In genomic region chr9:6616976-6617375, GRCh38 we compare ENCODE assay signal across 24 cellular contexts. TPM values are rescaled to one million over a fixed set of nuclear protein-coding genes. Genes with fewer than 3 reads are reported as not detected.
DNase-seq lines count a peak whose midpoint lies in the region; ATAC-seq, FAIRE-seq and TF ChIP-seq lines count a peak whose summit lies in the region.
"Had no signal": no experiment of that assay in that cellular context is flagged by ENCODE, and none has a peak within 500 bp of the region (broad histone marks: within the 10 kb centered on the region; RNA-seq: fewer than 3 reads in every experiment).

No MANE protein-coding gene starts in this region.

- WGBS in endodermal cell (ENCODE audit: insufficient coverage in 1 of 2, insufficient read length in 1 of 2), 2 experiments, result 91 to 100% methylated on average over 1 to 6 of the region's 6 CpGs

- H3K4me3 ChIP-seq in HEK293 (ENCODE audit: low read depth, low read length), result no peak overlapping the region
- H3K4me3 ChIP-seq in endodermal cell (ENCODE audit: low read length), result no peak overlapping the region
- H3K4me3 ChIP-seq: BLaER1, HAP-1 had no signal

- H3K9me3 Mint-ChIP-seq in endodermal cell, result peaks cover 9% of the 10 kb centered on the region
- H3K9me3 Mint-ChIP-seq: CD4-positive, alpha-beta T cell had no signal

- no peak for TF ChIP-seq POLR2A in H54 (IDR thresholded peaks at IDR 0.05; ENCODE audit: low read depth, low read length)

- H3K27ac Mint-ChIP-seq in endodermal cell, result no peak overlapping the region
- H3K27ac Mint-ChIP-seq: CD4-positive, alpha-beta T cell had no signal

- H3K36me3 Mint-ChIP-seq in endodermal cell (ENCODE audit: low read depth), result peaks cover 17% of the 10 kb centered on the region

- H3K27me3 ChIP-seq in endodermal cell (ENCODE audit: control insufficient read depth, insufficient read depth, low read length, poor library complexity, severe bottlenecking), result no peaks in the 10 kb centered on the region
- H3K27me3 ChIP-seq: BLaER1 had no signal

- H3K27ac ChIP-seq in HEK293 (ENCODE audit: extremely low read depth, low read depth, low read length) (no peak overlapping the region), endodermal cell (ENCODE audit: low read depth, low read length) (peak overlapping the region; percentile 19)
- H3K27ac ChIP-seq: BLaER1 had no signal

- H3K4me1 ChIP-seq in HEK293 (ENCODE audit: control insufficient read depth, insufficient read depth, low read length) (peaks cover 6% of the 10 kb centered on the region), endodermal cell (ENCODE audit: control insufficient read depth, insufficient read depth, low read length) (no peaks in the 10 kb centered on the region)
- H3K4me1 ChIP-seq: BLaER1 had no signal

- H3K4me1 Mint-ChIP-seq in endodermal cell, result peaks cover 7% of the 10 kb centered on the region

- CTCF ChIA-PET in HEK293 (lab: Yijun Ruan, JAX), result no interaction called here

- H3K9ac ChIP-seq in endodermal cell (ENCODE audit: extremely low read depth, low read length, poor library complexity, severe bottlenecking), result no peak overlapping the region
- H3K9ac ChIP-seq: BLaER1, SK-N-SH had no signal

- H3K27me3 Mint-ChIP-seq in endodermal cell (ENCODE audit: insufficient read depth), result no peaks in the 10 kb centered on the region

- no peak for TF ChIP-seq CTCF in HEK293 (tag by site-specific recombination; IDR thresholded peaks at IDR 0.05)
- TF ChIP-seq CTCF in endodermal cell (conservative IDR thresholded peaks at IDR 0.05), result no peak

- no peaks in the 10 kb centered on the region for H3K9me3 ChIP-seq in HEK293 (ENCODE audit: control insufficient read depth, insufficient read depth, low read depth, low read length)
- peaks cover 13% of the 10 kb centered on the region for H3K9me3 ChIP-seq in endodermal cell (ENCODE audit: control insufficient read depth, low read length)
- H3K9me3 ChIP-seq: HAP-1, SK-N-SH had no signal

- peaks cover 0 to 3% of the 10 kb centered on the region in 2 experiments; a peak in 2 of 3 replicates for H3K36me3 ChIP-seq in HEK293 (ENCODE audit: control insufficient read depth in 2 of 2, insufficient read depth in 1 of 2, low read length in 2 of 2)
- H3K36me3 ChIP-seq in endodermal cell (ENCODE audit: control insufficient read depth, insufficient read depth, low read length), result no peaks in the 10 kb centered on the region
- H3K36me3 ChIP-seq: BLaER1, HAP-1 had no signal

- POLR2A ChIA-PET in HEK293 (lab: Yijun Ruan, JAX), result no interaction called here

- no peak for FAIRE-seq in H54 (lab: Jason Lieb, UNC)

- ATAC-seq in GM19452 (IDR thresholded peaks at IDR 0.05; ENCODE audit: unreplicated experiment), result no peak
- ATAC-seq: Panc1 had no signal

- DNase-seq in NCI-H748 treated with DMSO at 0.1 percent for 48 hours (lab: John Stamatoyannopoulos, UW), result peak; percentile 41
- no peak for DNase-seq in endodermal cell
- no peak for DNase-seq in DMS153 (lab: John Stamatoyannopoulos, UW)
- DNase-seq in H54 (ENCODE audit: insufficient read length, low spot score), result no peak
- DNase-seq in activated T-cell treated with anti-CD3 and anti-CD28 coated beads, Interleukin-2, amount 50 U/mL, for 1 hour, result no peak
- DNase-seq: Calu3; CD4-positive, alpha-beta T cell; DMS53; EL; GF-D8; KBM-7; NCI-H1092; NCI-H1436 treated with DMSO at 0.1 percent for 48 hours; NCI-H1930; NCI-H446; NCI-H526; NK-92 treated with Interleukin-12 subunit alpha and Interleukin-12 subunit beta, amount 100 ng/mL, for 24 hours; SIG-M5; SK-N-SH had no signal

- no peak overlapping the region for H3K4me3 Mint-ChIP-seq in endodermal cell
- H3K4me3 Mint-ChIP-seq: CD4-positive, alpha-beta T cell had no signal

TF ChIP-seq in HEK293, 187 proteins besides CTCF, POLR2A, EP300 and RAD21:
- TF ChIP-seq ZSCAN30 (tag by site-specific recombination; IDR thresholded peaks at IDR 0.05) (no peak), ZNF132 (tag by site-specific recombination; IDR thresholded peaks at IDR 0.05; ENCODE audit: borderline replicate concordance) (no peak), ZFHX2 (tag by site-specific recombination; conservative IDR thresholded peaks at IDR 0.05) (0 out of 2 replicates have a peak, but pooled peaks have one; percentile 13), SALL2 (tag by site-specific recombination; IDR thresholded peaks at IDR 0.05; ENCODE audit: borderline replicate concordance) (no peak), MZF1 (tag by site-specific recombination; IDR thresholded peaks at IDR 0.05; ENCODE audit: borderline replicate concordance) (no peak), REPIN1 (tag by site-specific recombination; IDR thresholded peaks at IDR 0.05; ENCODE audit: low read depth) (no peak)

RNA-seq across cellular contexts. Expression of gene GLDC, which starts 28.6 kb away (rescaled TPM):
- total RNA-seq in endodermal cell, result 10 to 100 TPM in 1 of 2 donors, 1 to 10 TPM in 1; 8.9 to 38.8 TPM
- polyA plus RNA-seq in endodermal cell (2013, experiment 1 of 2), result 43.8 TPM
- 35.4 TPM for polyA plus RNA-seq in endodermal cell (2013, experiment 2 of 2)
- total RNA-seq: CD4-positive, alpha-beta T cell had no signal
